ENCODE assay signal across 18 cellular contexts in genomic region chr21:39377444-39378050, GRCh38. TPM values are rescaled to one million over a fixed set of nuclear protein-coding genes. Genes with fewer than 3 reads are reported as not detected.
A peak's percentile ranks its signal among the peaks of the same experiment; 100 is the strongest.
DNase-seq lines count a peak whose midpoint lies in the region; ATAC-seq and TF ChIP-seq lines count a peak whose summit lies in the region.
"Had no signal": no experiment of that assay in that cellular context is flagged by ENCODE, and none has a peak within 500 bp of the region (broad histone marks: within the 10 kb centered on the region; RNA-seq: fewer than 3 reads in every experiment).

No MANE protein-coding gene starts in this region.

- no peak overlapping the region for H4K8ac ChIP-seq in H9 (replicated peaks; ENCODE audit: insufficient read length, low read depth, low read length)
- H4K8ac ChIP-seq in trophoblast cell (ENCODE audit: low read depth, low read length) = no peak overlapping the region

- H3K4me1 ChIP-seq in H9 (ENCODE audit: insufficient read depth, low read length) (0 out of 2 replicates have a peak, but pooled peaks cover 2% of the 10 kb centered on the region), trophoblast cell (ENCODE audit: control insufficient read depth in 1 of 2, insufficient read depth in 2 of 2, low read length in 2 of 2) (peaks cover 3 to 4% of the 10 kb centered on the region in 2 experiments)

- H2AFZ ChIP-seq in H9 (ENCODE audit: low read length) (peak overlapping the region; percentile 66), trophoblast cell (ENCODE audit: insufficient read depth, low read length, poor library complexity) (peak overlapping the region; percentile 64)

- H3K36me3 Mint-ChIP-seq in H9 (ENCODE audit: insufficient read depth in 1 of 3, low read depth in 3 of 3) = peaks cover 0 to 5% (median 0%) of the 10 kb centered on the region in 3 experiments; a peak in 3 of 7 replicates
- peaks cover 3% of the 10 kb centered on the region for H3K36me3 Mint-ChIP-seq in endothelial cell (ENCODE audit: low read depth, unreplicated experiment)

- no peak overlapping the region for H3K18ac ChIP-seq in H9 (ENCODE audit: insufficient read length, low read depth, low read length)
- no peak overlapping the region for H3K18ac ChIP-seq in trophoblast cell (ENCODE audit: low read length)

- no peak overlapping the region for H4K12ac ChIP-seq in trophoblast cell (ENCODE audit: low read depth, low read length)

- H2BK12ac ChIP-seq in H9 (ENCODE audit: insufficient read length, low read depth, low read length) (no peak overlapping the region), trophoblast cell (ENCODE audit: low read length) (no peak overlapping the region)

- H2BK5ac ChIP-seq in H9 (ENCODE audit: insufficient read length, low read length) (no peak overlapping the region), trophoblast cell (ENCODE audit: low read depth, low read length, poor library complexity) (no peak overlapping the region)

- no peaks in the 10 kb centered on the region for H3K36me3 ChIP-seq in trophoblast cell (ENCODE audit: control insufficient read depth in 1 of 2, insufficient read depth in 2 of 2, low read length in 2 of 2)
- H3K36me3 ChIP-seq: BLaER1, brain microvascular endothelial cell, right atrium auricular region had no signal

- H3K9me3 Mint-ChIP-seq in H9 (no peaks in the 10 kb centered on the region), endothelial cell (ENCODE audit: unreplicated experiment) (no peaks in the 10 kb centered on the region)

- no peaks in the 10 kb centered on the region; the same call in 1 of the 2 replicates for H3K27me3 Mint-ChIP-seq in H9 (ENCODE audit: low read depth)
- peaks cover 7% of the 10 kb centered on the region for H3K27me3 Mint-ChIP-seq in endothelial cell (ENCODE audit: unreplicated experiment)

- H3K23ac ChIP-seq in H9 (ENCODE audit: insufficient read length, low read depth, low read length) (no peak overlapping the region), trophoblast cell (ENCODE audit: low read length) (no peak overlapping the region)

- no CpG with 5 or more reads among the region's 7 CpGs for WGBS in H9 (ENCODE audit: extremely low coverage, insufficient read length, low lambda C conversion rate)
- WGBS in trophoblast cell (ENCODE audit: extremely low coverage, insufficient coverage, insufficient read length) = no CpG with 5 or more reads among the region's 7 CpGs

- H3K4me1 Mint-ChIP-seq in H9 = peaks cover 19 to 23% of the 10 kb centered on the region in 2 experiments
- H3K4me1 Mint-ChIP-seq in endothelial cell (ENCODE audit: unreplicated experiment) = peaks cover 13% of the 10 kb centered on the region

- H3T11ph ChIP-seq in H9 (ENCODE audit: low read length) = no peak overlapping the region

- H4K91ac ChIP-seq in H9 (ENCODE audit: insufficient read length, low read depth, low read length) (no peak overlapping the region), trophoblast cell (ENCODE audit: low read depth, low read length) (no peak overlapping the region)

- peak overlapping the region in 1 of 3 experiments; percentile 22; a peak in 1 of 7 replicates for H3K27ac Mint-ChIP-seq in H9
- peak overlapping the region; percentile 89 for H3K27ac Mint-ChIP-seq in endothelial cell (ENCODE audit: unreplicated experiment)

- no peak overlapping the region for H3K27ac ChIP-seq in H9 (ENCODE audit: insufficient read length, low read depth, low read length)
- H3K27ac ChIP-seq in trophoblast cell (ENCODE audit: low read depth, low read length) = no peak overlapping the region
- H3K27ac ChIP-seq: BLaER1, brain microvascular endothelial cell, right atrium auricular region, testis had no signal

- H3K23me2 ChIP-seq in H9 (ENCODE audit: insufficient read length, low read depth, low read length, poor library complexity, severe bottlenecking) = peaks cover 10% of the 10 kb centered on the region

- H4K20me1 ChIP-seq in H9 (ENCODE audit: control insufficient read depth, insufficient read depth, insufficient read length) = no peaks in the 10 kb centered on the region
- H4K20me1 ChIP-seq: BLaER1 had no signal

- H3K27me3 ChIP-seq in H9 (ENCODE audit: insufficient read depth, low read length) (no peaks in the 10 kb centered on the region), trophoblast cell (ENCODE audit: insufficient read depth, low read length) (no peaks in the 10 kb centered on the region)
- H3K27me3 ChIP-seq: BLaER1, brain microvascular endothelial cell, right atrium auricular region, testis had no signal

- no peak overlapping the region for H2BK120ac ChIP-seq in H9 (ENCODE audit: low read depth, low read length, poor library complexity, severe bottlenecking)
- H2BK120ac ChIP-seq in trophoblast cell (ENCODE audit: insufficient read depth, low read length, poor library complexity) = no peak overlapping the region

- H3K79me2 ChIP-seq in H9 (ENCODE audit: insufficient read depth, low read length) (no peaks in the 10 kb centered on the region; the same call in 1 of the 2 replicates), trophoblast cell (ENCODE audit: control insufficient read depth, insufficient read depth, low read length, poor library complexity) (peaks cover 1% of the 10 kb centered on the region)

- no peak overlapping the region for H4K5ac ChIP-seq in H9 (ENCODE audit: insufficient read length, low read depth, low read length)

- no peak overlapping the region for H3K56ac ChIP-seq in H9 (ENCODE audit: insufficient read length, low read depth, low read length)

- H3K9ac ChIP-seq in H9 (ENCODE audit: extremely low read depth, insufficient read length, low read length) (no peak overlapping the region), trophoblast cell (ENCODE audit: low read length) (no peak overlapping the region)
- H3K9ac ChIP-seq: BLaER1 had no signal

- H3K9me3 ChIP-seq in H9 (ENCODE audit: control insufficient read depth, low read depth, low read length) = no peaks in the 10 kb centered on the region
- no peaks in the 10 kb centered on the region for H3K9me3 ChIP-seq in trophoblast cell (ENCODE audit: insufficient read depth, low read depth, low read length)
- H3K9me3 ChIP-seq: BLaER1, right atrium auricular region, testis had no signal

- H2BK15ac ChIP-seq in H9 (ENCODE audit: low read depth, low read length) = no peak overlapping the region

- H3K4me2 ChIP-seq in H9 (ENCODE audit: insufficient read depth, insufficient read length, low read length) (no peak overlapping the region), trophoblast cell (ENCODE audit: low read length) (no peak overlapping the region)
- H3K4me2 ChIP-seq: BLaER1 had no signal

- H2AK5ac ChIP-seq in H9 (ENCODE audit: insufficient read length, low read length) (no peak overlapping the region), trophoblast cell (ENCODE audit: low read length) (no peak overlapping the region)

- H2BK20ac ChIP-seq in H9 (ENCODE audit: low read depth, low read length, poor library complexity, severe bottlenecking) = no peak overlapping the region

- DNase-seq in H9 = peak; percentile 36
- peak; percentile 29 for DNase-seq in NCI-H748 (lab: John Stamatoyannopoulos, UW; ENCODE audit: unreplicated experiment)
- DNase-seq in endothelial cell (ENCODE audit: low spot score) = no peak
- no peak for DNase-seq in trophoblast cell
- DNase-seq: activated CD4-positive, alpha-beta T cell treated with anti-CD3 and anti-CD28 coated beads for 1 hour; activated naive CD4-positive, alpha-beta T cell; brain microvascular endothelial cell; effector memory CD4-positive, alpha-beta T cell; foreskin melanocyte; NCI-H187 treated with DMSO at 0.1 percent for 48 hours; stimulated activated CD4-positive, alpha-beta T cell treated with anti-CD3 and anti-CD28 coated beads, Interleukin-1b, Interleukin-23, amount 100 ng/mL, for 48 hours; testis had no signal

- H3K4me3 ChIP-seq in trophoblast cell (ENCODE audit: low read depth, low read length) = no peak overlapping the region
- H3K4me3 ChIP-seq: BLaER1, right atrium auricular region, testis had no signal

- no peak for ATAC-seq in GM18502 (IDR thresholded peaks at IDR 0.05; ENCODE audit: poor library complexity, unreplicated experiment)
- ATAC-seq in GM19467 (IDR thresholded peaks at IDR 0.05; ENCODE audit: unreplicated experiment) = no peak
- ATAC-seq in HG03342 (IDR thresholded peaks at IDR 0.05; ENCODE audit: unreplicated experiment) = no peak
- ATAC-seq: Right ventricle myocardium inferior had no signal

- TF ChIP-seq CTCF in H9 (conservative IDR thresholded peaks at IDR 0.05) (no peak), endothelial cell (IDR thresholded peaks at IDR 0.05; ENCODE audit: unreplicated experiment) (no peak)

- no peak overlapping the region for H3K4me3 Mint-ChIP-seq in H9
- H3K4me3 Mint-ChIP-seq in endothelial cell (ENCODE audit: unreplicated experiment) = no peak overlapping the region

- H3K14ac ChIP-seq in H9 (ENCODE audit: insufficient read depth, low read length) = peak overlapping the region; percentile 79
- H3K14ac ChIP-seq in trophoblast cell (ENCODE audit: low read length) = no peak overlapping the region

- no peak overlapping the region for H3K4ac ChIP-seq in H9 (ENCODE audit: low read depth, low read length)
- H3K4ac ChIP-seq in trophoblast cell (ENCODE audit: low read depth, low read length) = no peak overlapping the region

- peaks cover 4% of the 10 kb centered on the region for H3K79me1 ChIP-seq in H9 (ENCODE audit: insufficient read depth, low read depth, low read length, poor library complexity, severe bottlenecking)
- no peaks in the 10 kb centered on the region for H3K79me1 ChIP-seq in trophoblast cell (ENCODE audit: low read length)

RNA-seq across cellular contexts. Expression of gene HMGN1, which starts 28.7 kb away (rescaled TPM):
- total RNA-seq in H9 (2021) (513 and 516 TPM in 2 replicates), endothelial cell (ENCODE audit: unreplicated experiment) (409 TPM)
- 433 and 454 TPM in 2 replicates for polyA plus RNA-seq in trophoblast cell (2013)

Comparison
In these comparisons a context has a peak if more than half of its experiments do, and no peak if none do; other contexts are left out.
1. DNase-seq: peak in H9 (single experiment) and NCI-H748 (single experiment); none in endothelial cell (single experiment) and trophoblast cell (0 of 2).